8 cellular contexts compared by ENCODE assay signal in genomic region chr10:126387931-126388911, GRCh38. TPM values are rescaled to one million over a fixed set of nuclear protein-coding genes. Genes with fewer than 3 reads are reported as not detected.
A peak's percentile ranks its signal among the peaks of the same experiment; 100 is the strongest.
DNase-seq lines count a peak whose midpoint lies in the region; ATAC-seq and TF ChIP-seq lines count a peak whose summit lies in the region.

A gene with protein sequence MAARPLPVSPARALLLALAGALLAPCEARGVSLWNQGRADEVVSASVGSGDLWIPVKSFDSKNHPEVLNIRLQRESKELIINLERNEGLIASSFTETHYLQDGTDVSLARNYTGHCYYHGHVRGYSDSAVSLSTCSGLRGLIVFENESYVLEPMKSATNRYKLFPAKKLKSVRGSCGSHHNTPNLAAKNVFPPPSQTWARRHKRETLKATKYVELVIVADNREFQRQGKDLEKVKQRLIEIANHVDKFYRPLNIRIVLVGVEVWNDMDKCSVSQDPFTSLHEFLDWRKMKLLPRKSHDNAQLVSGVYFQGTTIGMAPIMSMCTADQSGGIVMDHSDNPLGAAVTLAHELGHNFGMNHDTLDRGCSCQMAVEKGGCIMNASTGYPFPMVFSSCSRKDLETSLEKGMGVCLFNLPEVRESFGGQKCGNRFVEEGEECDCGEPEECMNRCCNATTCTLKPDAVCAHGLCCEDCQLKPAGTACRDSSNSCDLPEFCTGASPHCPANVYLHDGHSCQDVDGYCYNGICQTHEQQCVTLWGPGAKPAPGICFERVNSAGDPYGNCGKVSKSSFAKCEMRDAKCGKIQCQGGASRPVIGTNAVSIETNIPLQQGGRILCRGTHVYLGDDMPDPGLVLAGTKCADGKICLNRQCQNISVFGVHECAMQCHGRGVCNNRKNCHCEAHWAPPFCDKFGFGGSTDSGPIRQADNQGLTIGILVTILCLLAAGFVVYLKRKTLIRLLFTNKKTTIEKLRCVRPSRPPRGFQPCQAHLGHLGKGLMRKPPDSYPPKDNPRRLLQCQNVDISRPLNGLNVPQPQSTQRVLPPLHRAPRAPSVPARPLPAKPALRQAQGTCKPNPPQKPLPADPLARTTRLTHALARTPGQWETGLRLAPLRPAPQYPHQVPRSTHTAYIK (minus strand): TSS chr10:126388477. CDS start chr10:126388145, 332 bp downstream.

- TF ChIP-seq POLR2A in vagina (IDR thresholded peaks at IDR 0.05), result no peak

- H3K4me3 Mint-ChIP-seq in Calu3 (ENCODE audit: low read depth, unreplicated experiment), result peak within 1 kb of the TSS; percentile 27

- H3K27ac ChIP-seq in esophagus (ENCODE audit: low read depth in 2 of 2, low read length in 1 of 2) (no peak within 1 kb of the TSS), muscle layer of colon (ENCODE audit: low read depth, low read length) (no peak within 1 kb of the TSS), vagina (no peak within 1 kb of the TSS)

- H3K9ac ChIP-seq in muscle layer of colon (ENCODE audit: low read length), result no peak within 1 kb of the TSS

- H3K4me1 ChIP-seq in esophagus (ENCODE audit: control insufficient read depth in 2 of 2, insufficient read depth in 2 of 2, low read length in 1 of 2), result peaks cover 5 to 7% of the 10 kb centered on the region in 2 donors
- peaks cover 6% of the 10 kb centered on the region for H3K4me1 ChIP-seq in muscle layer of colon (ENCODE audit: insufficient read depth, low read length)
- H3K4me1 ChIP-seq in vagina, result peaks cover 6% of the 10 kb centered on the region

- H3K27ac Mint-ChIP-seq in Calu3 (ENCODE audit: unreplicated experiment), result no peak within 1 kb of the TSS

- peak within 1 kb of the TSS; percentile 38 to 46 for H3K4me3 ChIP-seq in esophagus (ENCODE audit: low read depth in 1 of 2, low read length in 2 of 2)
- H3K4me3 ChIP-seq in muscle layer of colon (ENCODE audit: low read depth in 1 of 2, low read length in 2 of 2), result peak within 1 kb of the TSS; percentile 23 to 37
- peak within 1 kb of the TSS; percentile 45 to 54 for H3K4me3 ChIP-seq in vagina

- peaks cover 30% of the 10 kb centered on the region for H3K27me3 Mint-ChIP-seq in Calu3 (ENCODE audit: unreplicated experiment)

- intact Hi-C loops in Calu3 (cut with micrococcal nuclease; ENCODE audit: unreplicated experiment) (no loop called here), vagina (cut with DNase I) (loop anchor here (5.0 kb wide), 1 partner anchor 396 kb away; no protein-coding TSS in a partner anchor)

- CTCF ChIA-PET in Calu3 (lab: Charles Lee), result no interaction called here

- TF ChIP-seq CTCF in Calu3 (IDR thresholded peaks at IDR 0.05; ENCODE audit: unreplicated experiment) (no peak), vagina (IDR thresholded peaks at IDR 0.05) (no peak)

- BruUV-seq in Calu3 (replicated peaks; lab: Mats Ljungman, UMichigan), result no TSS peak

- H3K36me3 ChIP-seq in esophagus (ENCODE audit: control insufficient read depth in 2 of 2, insufficient read depth in 2 of 2, low read length in 1 of 2), result no peaks in the 10 kb centered on the region
- H3K36me3 ChIP-seq in muscle layer of colon (ENCODE audit: insufficient read depth, low read length), result no peaks in the 10 kb centered on the region
- H3K36me3 ChIP-seq in vagina, result no peaks in the 10 kb centered on the region

- 3 to 5% methylated on average over 114 to 127 of the region's 127 CpGs for WGBS in esophagus, 2 donors

- H3K4me1 Mint-ChIP-seq in Calu3 (ENCODE audit: low read depth, unreplicated experiment), result no peaks in the 10 kb centered on the region

- H3K27me3 ChIP-seq in esophagus (ENCODE audit: control insufficient read depth in 1 of 2, insufficient read depth in 2 of 2, low read length in 2 of 2) (peaks cover 4 to 5% of the 10 kb centered on the region in 2 donors), muscle layer of colon (ENCODE audit: control insufficient read depth in 1 of 2, insufficient read depth in 2 of 2, low read length in 2 of 2) (peaks cover 6 to 17% of the 10 kb centered on the region in 2 donors), vagina (no peaks in the 10 kb centered on the region)

- peaks cover 4% of the 10 kb centered on the region for H3K36me3 Mint-ChIP-seq in Calu3 (ENCODE audit: insufficient read depth, unreplicated experiment)

- ATAC-seq in HG02571 (IDR thresholded peaks at IDR 0.05; ENCODE audit: unreplicated experiment), result no peak
- no peak for ATAC-seq in HG02938 (IDR thresholded peaks at IDR 0.05; ENCODE audit: unreplicated experiment)
- no peak for ATAC-seq in HG02798 (IDR thresholded peaks at IDR 0.05; ENCODE audit: poor library complexity, unreplicated experiment)

- DNase-seq in Calu3 (no peak), RPMI7951 (ENCODE audit: low read depth) (peak; percentile 75), vagina (ENCODE audit: extremely low spot score in 2 of 2) (no peak)

- H3K9me3 ChIP-seq in esophagus (ENCODE audit: control insufficient read depth in 2 of 2, insufficient read depth in 1 of 2, low read depth in 1 of 2, low read length in 1 of 2) (no peaks in the 10 kb centered on the region), muscle layer of colon (ENCODE audit: low read length) (no peaks in the 10 kb centered on the region), vagina (no peaks in the 10 kb centered on the region)

- peaks cover 5% of the 10 kb centered on the region for H3K9me3 Mint-ChIP-seq in Calu3 (ENCODE audit: low read depth, unreplicated experiment)

RNA-seq across cellular contexts. Expression of the gene that starts here (rescaled TPM):
- total RNA-seq in Calu3 (2022), result not detected in 2 replicates
- 34.8 and 38.6 TPM in 2 replicates for total RNA-seq in RPMI7951 (2014; rRNA removed; shearing (Covaris generic))
- polyA plus RNA-seq in esophagus, result under 1 TPM; under 0.01 to 0.06 TPM
- 3.7 TPM for total RNA-seq in vagina
